ENCODE assay signal across 9 cellular contexts in genomic region chr11:69272055-69272454, GRCh38.
"Had no signal": no experiment of that assay in that cellular context is flagged by ENCODE, and none has a peak within 500 bp of the region (broad histone marks: within the 10 kb centered on the region; RNA-seq: fewer than 3 reads in every experiment).

No MANE protein-coding gene starts in this region.

- H3K4me1 Mint-ChIP-seq: GM23338 had no signal

- H3K9me3 Mint-ChIP-seq: HFFc6, IgD-negative memory B cell had no signal

- ATAC-seq: GM23338 had no signal

- H3K4me3 Mint-ChIP-seq: GM23338, H9, HFFc6 had no signal

- H3K27ac Mint-ChIP-seq: GM23338, H9, HFFc6, IgD-negative memory B cell had no signal

- DNase-seq: H9, HCEC 1CT, HFFc6, KBM-7 had no signal

- H3K4me3 ChIP-seq: GM23338 had no signal

- H3K27me3 Mint-ChIP-seq: IgD-negative memory B cell had no signal

- FAIRE-seq: H1, H54, HepG2 had no signal
